26 cellular contexts compared by ENCODE assay signal in the genomic region with DNA sequence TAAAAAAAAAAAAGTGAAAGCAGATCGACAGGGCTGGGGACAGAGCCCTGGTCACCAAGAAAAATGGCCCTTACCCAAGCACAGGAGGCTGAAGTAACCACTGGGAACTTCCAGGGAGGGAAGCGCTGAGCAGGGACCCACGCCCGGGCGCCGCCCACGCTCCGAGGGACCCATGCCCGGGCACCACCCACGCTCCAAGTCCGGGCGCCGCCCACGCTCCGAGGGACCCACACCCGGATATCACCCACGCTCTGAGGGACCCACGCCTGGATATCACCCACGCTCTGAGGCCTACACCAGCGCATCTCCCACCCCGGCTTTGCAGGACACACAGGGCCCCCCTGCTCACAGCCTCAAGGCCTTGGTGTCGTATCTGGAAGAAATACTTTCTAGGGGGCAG.
"Had no signal": no experiment of that assay in that cellular context is flagged by ENCODE, and none has a peak within 500 bp of the region (broad histone marks: within the 10 kb centered on the region; RNA-seq: fewer than 3 reads in every experiment).

No MANE protein-coding gene starts in this region.

- H3K9me3 Mint-ChIP-seq: activated CD4-positive, alpha-beta T cell treated with anti-CD3 and anti-CD28 coated beads, Interleukin-2, amount 10 ng/mL, durations not matched to agents 24 days and 14 days; activated CD8-positive, alpha-beta T cell treated with anti-CD3 and anti-CD28 coated beads for 36 hours; activated naive CD4-positive, alpha-beta T cell treated with anti-CD3 and anti-CD28 coated beads, Interleukin-2, amount 50 U/mL, for 72 hours; activated T-cell treated with anti-CD3 and anti-CD28 coated beads, Interleukin-2, amount 50 U/mL, for 72 hours; activated T-helper 17 cell treated with anti-CD3 and anti-CD28 coated beads, Interleukin-2, amount 50 U/mL, for 72 hours; brain had no signal

- H3K4me3 Mint-ChIP-seq: activated CD4-positive, alpha-beta T cell treated with anti-CD3 and anti-CD28 coated beads, Interleukin-2, amount 10 ng/mL, durations not matched to agents 24 days and 14 days; activated CD8-positive, alpha-beta T cell treated with anti-CD3 and anti-CD28 coated beads for 36 hours; activated T-cell treated with anti-CD3 and anti-CD28 coated beads, Interleukin-2, amount 50 U/mL, for 72 hours; activated T-helper 17 cell treated with anti-CD3 and anti-CD28 coated beads, Interleukin-2, amount 50 U/mL, for 72 hours; brain had no signal

- H3K36me3 Mint-ChIP-seq: activated naive CD4-positive, alpha-beta T cell treated with anti-CD3 and anti-CD28 coated beads, Interleukin-2, amount 50 U/mL, for 72 hours had no signal

- H3K27me3 Mint-ChIP-seq: activated CD4-positive, alpha-beta T cell treated with anti-CD3 and anti-CD28 coated beads, Interleukin-2, amount 10 ng/mL, durations not matched to agents 24 days and 14 days; activated CD8-positive, alpha-beta T cell treated with anti-CD3 and anti-CD28 coated beads for 36 hours; activated T-helper 17 cell treated with anti-CD3 and anti-CD28 coated beads, Interleukin-2, amount 50 U/mL, for 72 hours; brain had no signal

- H3K27ac ChIP-seq: adrenal gland, SJCRH30, SK-N-MC had no signal

- H3K4me3 ChIP-seq: adrenal gland, MG63, SJCRH30, SK-N-MC had no signal

- DNase-seq: activated CD4-positive, alpha-beta T cell treated with anti-CD3 and anti-CD28 coated beads, Interleukin-2, amount 10 ng/mL, durations not matched to agents 24 days and 14 days; activated CD4-positive, alpha-beta T cell treated with anti-CD3 and anti-CD28 coated beads, Interleukin-2, amount 50 U/mL, for 4 hours; activated CD8-positive, alpha-beta T cell treated with anti-CD3 and anti-CD28 coated beads for 36 hours; activated gamma-delta T cell; activated naive CD4-positive, alpha-beta T cell treated with Interleukin-2 at 50 U/mL for 16 hours; activated T-cell treated with anti-CD3 and anti-CD28 coated beads, Interleukin-2, amount 50 U/mL, for 1 hour; activated T-cell treated with anti-CD3 and anti-CD28 coated beads, Interleukin-2, amount 50 U/mL, for 72 hours; adrenal gland; anterior cingulate cortex; caudate nucleus; Kasumi-1; KG1; MG63; NCI-H1048; NCI-H1105 treated with DMSO at 0.1 percent for 48 hours; NCI-H1436; NCI-H1694 treated with DMSO at 0.1 percent for 48 hours; NCI-H2029; NCI-H345; NCI-H524 treated with DMSO at 0.1 percent for 48 hours; SJCRH30 had no signal

- H3K4me1 ChIP-seq: adrenal gland had no signal

- H3K27ac Mint-ChIP-seq: activated CD4-positive, alpha-beta T cell treated with anti-CD3 and anti-CD28 coated beads, Interleukin-2, amount 10 ng/mL, durations not matched to agents 24 days and 14 days; activated CD8-positive, alpha-beta T cell treated with anti-CD3 and anti-CD28 coated beads for 36 hours; activated T-cell treated with anti-CD3 and anti-CD28 coated beads, Interleukin-2, amount 50 U/mL, for 72 hours; activated T-helper 17 cell treated with anti-CD3 and anti-CD28 coated beads, Interleukin-2, amount 50 U/mL, for 72 hours; brain had no signal

- H3K9me3 ChIP-seq: adrenal gland, MG63, SJCRH30 had no signal

- H3K4me1 Mint-ChIP-seq: activated T-helper 17 cell treated with anti-CD3 and anti-CD28 coated beads, Interleukin-2, amount 50 U/mL, for 72 hours had no signal

- ATAC-seq: activated CD8-positive, alpha-beta T cell treated with anti-CD3 and anti-CD28 coated beads for 36 hours; activated naive CD4-positive, alpha-beta T cell treated with anti-CD3 and anti-CD28 coated beads, Interleukin-2, amount 50 U/mL, for 72 hours; activated T-cell treated with anti-CD3 and anti-CD28 coated beads, Interleukin-2, amount 50 U/mL, for 72 hours; activated T-helper 17 cell treated with anti-CD3 and anti-CD28 coated beads, Interleukin-2, amount 50 U/mL, for 72 hours; Panc1 had no signal
